10 cellular contexts compared by ENCODE assay signal in the genomic region with DNA sequence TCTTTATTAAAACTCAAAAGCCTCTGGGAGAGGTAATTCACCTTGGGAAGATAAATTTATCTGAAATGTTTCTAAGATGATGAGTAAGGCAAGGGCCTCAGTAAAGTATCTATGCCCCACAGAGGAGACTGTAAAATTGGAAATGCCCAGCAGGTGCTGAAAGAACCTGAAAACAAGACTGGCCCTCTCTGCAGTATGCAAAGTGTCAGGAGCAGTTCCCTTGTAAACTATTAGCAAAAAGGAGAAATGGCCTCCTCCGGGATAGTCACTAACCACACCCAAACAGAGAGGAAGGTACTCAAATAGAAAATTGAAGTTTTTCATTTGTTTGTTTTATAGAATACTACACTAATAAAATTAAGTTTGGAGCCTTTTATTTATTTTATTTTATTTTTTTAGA.
A peak's percentile ranks its signal among the peaks of the same experiment; 100 is the strongest.
DNase-seq lines count a peak whose midpoint lies in the region; ATAC-seq and TF ChIP-seq lines count a peak whose summit lies in the region.
"Had no signal": no experiment of that assay in that cellular context is flagged by ENCODE, and none has a peak within 500 bp of the region (broad histone marks: within the 10 kb centered on the region; RNA-seq: fewer than 3 reads in every experiment).

No MANE protein-coding gene starts in this region.

- no peaks in the 10 kb centered on the region for H3K36me3 ChIP-seq in stomach
- H3K36me3 ChIP-seq: upper lobe of left lung had no signal

- no peak for TF ChIP-seq CTCF in stomach (IDR thresholded peaks at IDR 0.05)

- DNase-seq in NOMO-1 treated with DMSO at 0.1 percent for 48 hours (lab: John Stamatoyannopoulos, UW; ENCODE audit: unreplicated experiment) (peak; percentile 89), COR-L47 (lab: John Stamatoyannopoulos, UW) (no peak), stomach (no peak), left colon (no peak)
- DNase-seq in stimulated activated CD4-positive, alpha-beta T cell treated with anti-CD3 and anti-CD28 coated beads, Interleukin-12 subunit alpha, Interleukin-12 subunit beta, amount 100 ng/mL, for 4 hours: no peak
- DNase-seq: amygdala, upper lobe of left lung had no signal

- no peaks in the 10 kb centered on the region for H3K9me3 ChIP-seq in stomach
- H3K9me3 ChIP-seq: upper lobe of left lung had no signal

- no peak for TF ChIP-seq EP300 in stomach (IDR thresholded peaks at IDR 0.05)

- 73 to 83% (median 81%) methylated on average over 1 of the region's 1 CpG for WGBS in stomach, 5 donors

- no peaks in the 10 kb centered on the region for H3K27me3 ChIP-seq in stomach
- H3K27me3 ChIP-seq: upper lobe of left lung had no signal

- no peak overlapping the region for H3K27ac ChIP-seq in stomach
- H3K27ac ChIP-seq: upper lobe of left lung had no signal

- peaks cover 0 to 29% (median 14%) of the 10 kb centered on the region in 4 donors for H3K4me1 ChIP-seq in stomach

- peak; percentile 74 for ATAC-seq in GM18505 (IDR thresholded peaks at IDR 0.05; ENCODE audit: unreplicated experiment)
- peak; percentile 79 for ATAC-seq in GM21423 (IDR thresholded peaks at IDR 0.05; ENCODE audit: unreplicated experiment)
- ATAC-seq in HG03064 (IDR thresholded peaks at IDR 0.05; ENCODE audit: low read depth, unreplicated experiment): peak; percentile 61
- ATAC-seq in left colon: no peak

- no peak overlapping the region for H3K4me3 ChIP-seq in stomach
- H3K4me3 ChIP-seq: upper lobe of left lung had no signal

- intact Hi-C loops in stomach (cut with DNase I; ENCODE audit: low total_unique reads) (no loop called here), left colon (cut with DNase I, micrococcal nuclease) (no loop called here)

- TF ChIP-seq POLR2A in GM18505 (IDR thresholded peaks at IDR 0.05; ENCODE audit: borderline replicate concordance, extremely low read depth, insufficient read depth, insufficient read length) (no peak), stomach (IDR thresholded peaks at IDR 0.05) (no peak)
